In genomic region chr10:72013202-72013945, GRCh38 we compare ENCODE assay signal across 13 cellular contexts. TPM values are rescaled to one million over a fixed set of nuclear protein-coding genes. Genes with fewer than 3 reads are reported as not detected.
DNase-seq lines count a peak whose midpoint lies in the region; ATAC-seq and TF ChIP-seq lines count a peak whose summit lies in the region.
"Had no signal": no experiment of that assay in that cellular context is flagged by ENCODE, and none has a peak within 500 bp of the region (broad histone marks: within the 10 kb centered on the region; RNA-seq: fewer than 3 reads in every experiment).

No MANE protein-coding gene starts in this region.

- H3K27ac ChIP-seq in caudate nucleus (ENCODE audit: low read depth, low read length) (peak overlapping the region; percentile 95), layer of hippocampus (ENCODE audit: low read depth, low read length) (peak overlapping the region; percentile 89), substantia nigra (ENCODE audit: low read depth, low read length, poor library complexity, severe bottlenecking) (peak overlapping the region; percentile 98)

- peaks cover 18% of the 10 kb centered on the region for H3K36me3 Mint-ChIP-seq in chondrocyte (ENCODE audit: low read depth)
- H3K36me3 Mint-ChIP-seq: CD8-positive, alpha-beta T cell; stimulated activated memory B cell treated with anti-CD40 and anti-IgM and Interleukin-4, amounts not matched to agents 10 μg/mL and 1 μg/mL and 100 μg/mL, for 72 hours had no signal

- no peaks in the 10 kb centered on the region for H3K27me3 ChIP-seq in layer of hippocampus (ENCODE audit: control insufficient read depth, insufficient read depth, low read length)

- TF ChIP-seq CTCF in chondrocyte (IDR thresholded peaks at IDR 0.05): no peak

- no peaks in the 10 kb centered on the region for H3K27me3 Mint-ChIP-seq in chondrocyte (ENCODE audit: low read depth)
- H3K27me3 Mint-ChIP-seq: activated T-helper 17 cell treated with anti-CD3 and anti-CD28 coated beads, Interleukin-2, amount 50 U/mL, for 72 hours had no signal

- DNase-seq in NCI-H2029 treated with DMSO at 0.1 percent for 48 hours (lab: John Stamatoyannopoulos, UW): peak; percentile 4
- no peak for DNase-seq in NCI-H2029 (lab: John Stamatoyannopoulos, UW)
- DNase-seq in caudate nucleus (lab: John Stamatoyannopoulos, UW): peak in 37 of 61 donors; percentile 21 to 73 (median 44)
- DNase-seq in substantia nigra (lab: John Stamatoyannopoulos, UW): peak in 34 of 49 donors; percentile 23 to 81 (median 52)
- no peak for DNase-seq in NOMO-1 treated with dmso at 0.1 percent for 144 hours (lab: John Stamatoyannopoulos, UW; ENCODE audit: unreplicated experiment)
- no peak for DNase-seq in chondrocyte (ENCODE audit: low spot score)
- DNase-seq: CD8-positive, alpha-beta T cell; NCI-H1105; NCI-H226 had no signal

- H3K4me3 Mint-ChIP-seq in chondrocyte (ENCODE audit: unreplicated experiment): no peak overlapping the region
- H3K4me3 Mint-ChIP-seq: activated T-helper 17 cell treated with anti-CD3 and anti-CD28 coated beads, Interleukin-2, amount 50 U/mL, for 72 hours; CD8-positive, alpha-beta T cell; stimulated activated memory B cell treated with anti-CD40 and anti-IgM and Interleukin-4, amounts not matched to agents 10 μg/mL and 1 μg/mL and 100 μg/mL, for 72 hours had no signal

- H3K4me1 Mint-ChIP-seq in chondrocyte (ENCODE audit: low read depth): peaks cover 65% of the 10 kb centered on the region
- H3K4me1 Mint-ChIP-seq: activated T-helper 17 cell treated with anti-CD3 and anti-CD28 coated beads, Interleukin-2, amount 50 U/mL, for 72 hours; stimulated activated memory B cell treated with anti-CD40 and anti-IgM and Interleukin-4, amounts not matched to agents 10 μg/mL and 1 μg/mL and 100 μg/mL, for 72 hours had no signal

- ATAC-seq in esophagus mucosa: no peak
- ATAC-seq: activated T-helper 17 cell treated with anti-CD3 and anti-CD28 coated beads, Interleukin-2, amount 50 U/mL, for 72 hours; CD8-positive, alpha-beta T cell; stimulated activated memory B cell treated with anti-CD40 and anti-IgM and Interleukin-4, amounts not matched to agents 10 μg/mL and 1 μg/mL and 100 μg/mL, for 72 hours had no signal

- no peaks in the 10 kb centered on the region for H3K9me3 Mint-ChIP-seq in chondrocyte (ENCODE audit: low read depth)
- H3K9me3 Mint-ChIP-seq: activated T-helper 17 cell treated with anti-CD3 and anti-CD28 coated beads, Interleukin-2, amount 50 U/mL, for 72 hours; CD8-positive, alpha-beta T cell; stimulated activated memory B cell treated with anti-CD40 and anti-IgM and Interleukin-4, amounts not matched to agents 10 μg/mL and 1 μg/mL and 100 μg/mL, for 72 hours had no signal

- H3K27ac Mint-ChIP-seq in chondrocyte (ENCODE audit: unreplicated experiment): no peak overlapping the region
- H3K27ac Mint-ChIP-seq: activated T-helper 17 cell treated with anti-CD3 and anti-CD28 coated beads, Interleukin-2, amount 50 U/mL, for 72 hours; CD8-positive, alpha-beta T cell; stimulated activated memory B cell treated with anti-CD40 and anti-IgM and Interleukin-4, amounts not matched to agents 10 μg/mL and 1 μg/mL and 100 μg/mL, for 72 hours had no signal

RNA-seq across cellular contexts. Expression of gene CHST3, which starts 49.2 kb away (rescaled TPM):
- total RNA-seq in esophagus mucosa (9.0 TPM), chondrocyte (43.9 to 65.4 TPM (median 63.2 TPM) in 3 replicates)
- total RNA-seq: CD8-positive, alpha-beta T cell had no signal

Comparison
In these comparisons a context has a peak if more than half of its experiments do, and no peak if none do; other contexts are left out.
1. DNase-seq: peak in NCI-H2029 treated with DMSO at 0.1 percent for 48 hours (single experiment), caudate nucleus (37 of 61) and substantia nigra (34 of 49); none in NCI-H2029 (single experiment), NOMO-1 treated with dmso at 0.1 percent for 144 hours (single experiment) and chondrocyte (single experiment).
2. Peak in every context shown above with its lines, with median percentiles within 50 percentile points of each other: H3K27ac ChIP-seq.